Comparison of ENCODE assay signal across 16 cellular contexts in the genomic region with DNA sequence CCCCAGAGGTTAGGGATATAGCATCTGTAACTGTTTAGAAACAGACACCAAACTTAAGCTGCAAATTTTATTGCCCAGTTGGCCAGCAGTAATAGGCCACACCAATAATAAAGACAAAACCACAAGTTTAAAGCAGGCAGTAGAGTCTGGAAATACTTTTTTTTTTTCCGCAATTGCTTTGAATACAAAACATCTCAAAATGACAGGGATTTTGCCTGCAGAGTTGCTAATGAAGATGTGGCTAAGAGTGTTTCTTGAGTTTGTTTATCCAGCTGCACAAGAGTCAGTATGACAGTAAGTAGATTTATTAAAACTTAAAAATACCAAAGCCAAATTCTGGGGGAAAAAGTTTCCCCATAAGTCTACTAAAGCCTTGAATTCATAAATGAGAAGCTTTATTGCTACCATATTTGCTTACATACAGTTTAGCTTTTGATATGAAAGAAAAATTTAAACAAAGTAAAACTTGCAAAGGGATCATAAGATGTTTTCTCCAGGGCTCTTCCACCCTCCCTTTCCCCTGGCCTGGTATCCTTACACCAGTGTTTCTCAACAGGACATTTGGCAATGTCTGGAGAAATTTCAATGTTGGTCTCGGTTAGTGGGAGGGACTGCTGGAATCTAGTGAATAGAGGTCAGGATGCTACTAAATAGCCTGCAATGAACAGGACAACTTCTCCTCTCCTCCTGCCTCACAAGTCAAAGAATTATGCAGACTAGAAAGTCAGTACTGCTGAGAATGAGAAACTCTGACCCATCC. TPM values are rescaled to one million over a fixed set of nuclear protein-coding genes. Genes with fewer than 3 reads are reported as not detected.
DNase-seq lines count a peak whose midpoint lies in the region; FAIRE-seq and TF ChIP-seq lines count a peak whose summit lies in the region.
"Had no signal": no experiment of that assay in that cellular context is flagged by ENCODE, and none has a peak within 500 bp of the region (broad histone marks: within the 10 kb centered on the region; RNA-seq: fewer than 3 reads in every experiment).

No MANE protein-coding gene starts in this region.

- H3K4me3 ChIP-seq in astrocyte (ENCODE audit: insufficient read depth, low read depth, low read length) (no peak overlapping the region), smooth muscle cell (no peak overlapping the region), BE2C (ENCODE audit: low read depth, low read length) (no peak overlapping the region)
- H3K4me3 ChIP-seq: BLaER1, pancreas had no signal

- no peak for TF ChIP-seq CTCF in astrocyte (IDR thresholded peaks at IDR 0.05; ENCODE audit: insufficient read depth, low read depth, low read length)
- TF ChIP-seq CTCF in smooth muscle cell (IDR thresholded peaks at IDR 0.05; ENCODE audit: borderline replicate concordance, insufficient read depth, poor library complexity, severe bottlenecking), result no peak
- no peak for TF ChIP-seq CTCF in BE2C (IDR thresholded peaks at IDR 0.05; ENCODE audit: low read depth, low read length)

- no peaks in the 10 kb centered on the region for H3K27me3 ChIP-seq in astrocyte (ENCODE audit: insufficient read depth, low read length)
- H3K27me3 ChIP-seq in smooth muscle cell (ENCODE audit: low read depth), result no peaks in the 10 kb centered on the region
- no peaks in the 10 kb centered on the region for H3K27me3 ChIP-seq in BE2C
- H3K27me3 ChIP-seq: pancreas had no signal

- FAIRE-seq in astrocyte (lab: Jason Lieb, UNC), result no peak
- FAIRE-seq: keratinocyte, pancreas had no signal

- H3K9me3 ChIP-seq in astrocyte (ENCODE audit: insufficient read depth, low read depth, low read length), result no peaks in the 10 kb centered on the region
- H3K9me3 ChIP-seq in smooth muscle cell (replicated peaks; ENCODE audit: low read depth), result no peaks in the 10 kb centered on the region
- no peaks in the 10 kb centered on the region for H3K9me3 ChIP-seq in BE2C
- H3K9me3 ChIP-seq: BLaER1, pancreas had no signal

- H3K4me3 Mint-ChIP-seq in astrocyte (ENCODE audit: unreplicated experiment), result no peak overlapping the region

- H4K20me1 ChIP-seq in astrocyte (ENCODE audit: insufficient read depth, low read length), result no peaks in the 10 kb centered on the region
- H4K20me1 ChIP-seq in smooth muscle cell (ENCODE audit: low read depth), result no peaks in the 10 kb centered on the region
- H4K20me1 ChIP-seq: BLaER1 had no signal

- no peak overlapping the region for H3K27ac Mint-ChIP-seq in astrocyte (ENCODE audit: unreplicated experiment)

- H3K79me2 ChIP-seq in astrocyte (ENCODE audit: insufficient read depth, low read length) (peaks cover 10% of the 10 kb centered on the region), smooth muscle cell (ENCODE audit: low read depth) (peaks cover 6% of the 10 kb centered on the region)

- no peaks in the 10 kb centered on the region for H3K9me3 Mint-ChIP-seq in astrocyte (ENCODE audit: unreplicated experiment)
- H3K9me3 Mint-ChIP-seq: brain had no signal

- H2AFZ ChIP-seq in astrocyte (ENCODE audit: low read depth, low read length), result no peak overlapping the region
- H2AFZ ChIP-seq in smooth muscle cell (ENCODE audit: low read depth), result peak overlapping the region; percentile 53

- H3K4me1 ChIP-seq in astrocyte (ENCODE audit: insufficient read depth, low read length) (peaks cover 7% of the 10 kb centered on the region), smooth muscle cell (ENCODE audit: low read depth) (peaks cover 9% of the 10 kb centered on the region), BE2C (no peaks in the 10 kb centered on the region)

- peaks cover 24% of the 10 kb centered on the region for H3K4me1 Mint-ChIP-seq in astrocyte (ENCODE audit: low read depth, unreplicated experiment)

- H3K27me3 Mint-ChIP-seq in astrocyte (ENCODE audit: low read depth, unreplicated experiment), result no peaks in the 10 kb centered on the region

- no peaks in the 10 kb centered on the region for H3K36me3 ChIP-seq in astrocyte (ENCODE audit: insufficient read depth, low read length)
- H3K36me3 ChIP-seq in smooth muscle cell (ENCODE audit: low read depth), result no peaks in the 10 kb centered on the region
- H3K36me3 ChIP-seq in BE2C, result no peaks in the 10 kb centered on the region
- H3K36me3 ChIP-seq: BLaER1, pancreas had no signal

- WGBS in smooth muscle cell (ENCODE audit: low lambda C conversion rate), result 17% methylated on average over 2 of the region's 2 CpGs

- no peaks in the 10 kb centered on the region for H3K36me3 Mint-ChIP-seq in astrocyte (ENCODE audit: low read depth, unreplicated experiment)
- H3K36me3 Mint-ChIP-seq: brain had no signal

- H3K27ac ChIP-seq in astrocyte (ENCODE audit: low read depth, low read length) (no peak overlapping the region), smooth muscle cell (ENCODE audit: low read depth) (peak overlapping the region; percentile 31)
- H3K27ac ChIP-seq: BLaER1, pancreas, VCaP had no signal

- DNase-seq in AG20443 (ENCODE audit: low spot score) (peak; percentile 67), astrocyte (ENCODE audit: low read depth) (peak; percentile 68), fibroblast of the conjunctiva (ENCODE audit: low read depth) (peak; percentile 73), smooth muscle cell (lab: John Stamatoyannopoulos, UW; ENCODE audit: unreplicated experiment) (no peak), nucleus accumbens (lab: John Stamatoyannopoulos, UW) (no peak), BE2C (no peak), hippocampal formation (lab: John Stamatoyannopoulos, UW) (no peak), amniotic stem cell (lab: John Stamatoyannopoulos, UW) (no peak)
- DNase-seq: DMS153, NCI-H187, NCI-H524 treated with DMSO at 0.1 percent for 48 hours, pancreas had no signal

- H3K9ac ChIP-seq in astrocyte (ENCODE audit: low read length) (no peak overlapping the region), smooth muscle cell (ENCODE audit: low read depth) (no peak overlapping the region)
- H3K9ac ChIP-seq: BLaER1 had no signal

- no peak overlapping the region for H3K4me2 ChIP-seq in astrocyte (ENCODE audit: low read length)
- H3K4me2 ChIP-seq in smooth muscle cell, result peak overlapping the region; percentile 45
- H3K4me2 ChIP-seq: BLaER1 had no signal

- peaks cover 20% of the 10 kb centered on the region for H3F3A ChIP-seq in smooth muscle cell (ENCODE audit: low read depth)

RNA-seq across cellular contexts. Expression of a gene that starts 3.9 kb away (rescaled TPM):
- total RNA-seq in astrocyte (15.9 and 16.5 TPM in 2 replicates), smooth muscle cell (14.0 and 20.4 TPM in 2 replicates)
- 4.3 TPM in 2 replicates for polyA plus RNA-seq in smooth muscle cell
- 0.69 TPM for polyA plus RNA-seq in BE2C (2012; ENCODE audit: insufficient read depth, insufficient read length, low read depth)

Comparison
In these comparisons a context has a peak if more than half of its experiments do, and no peak if none do; other contexts are left out.
1. DNase-seq: peak in AG20443 (single experiment), astrocyte (single experiment) and fibroblast of the conjunctiva (single experiment); none in smooth muscle cell (single experiment), nucleus accumbens (0 of 56), BE2C (single experiment), hippocampal formation (0 of 2) and amniotic stem cell (single experiment).